ENCODE assay signal across 8 cellular contexts in the genomic region with DNA sequence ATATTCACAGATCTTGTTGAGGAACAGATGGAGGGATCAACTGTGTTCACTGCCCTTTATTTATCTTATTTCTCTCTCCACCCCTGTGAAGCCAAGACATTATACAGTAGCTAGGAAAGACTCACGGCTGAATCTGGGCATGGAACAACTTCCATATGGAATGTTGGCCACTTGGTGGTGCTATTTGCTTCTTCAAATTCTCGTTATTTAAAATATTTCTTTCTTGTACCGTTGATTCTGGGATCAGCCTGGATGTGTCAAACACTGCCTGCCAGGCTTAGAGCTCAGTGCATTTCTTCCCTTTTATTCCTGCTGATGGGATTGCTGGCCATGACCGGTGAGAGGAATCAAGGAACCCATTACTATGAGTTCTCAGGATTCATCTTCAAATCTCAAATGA. TPM values are rescaled to one million over a fixed set of nuclear protein-coding genes. Genes with fewer than 3 reads are reported as not detected.
DNase-seq lines count a peak whose midpoint lies in the region; ATAC-seq and TF ChIP-seq lines count a peak whose summit lies in the region.

No MANE protein-coding gene starts in this region.

- H3K36me3 Mint-ChIP-seq in endothelial cell (ENCODE audit: low read depth, unreplicated experiment) = no peaks in the 10 kb centered on the region
- H3K36me3 Mint-ChIP-seq in stimulated activated effector memory CD8-positive, alpha-beta T cell treated with anti-CD3 and anti-CD28 coated beads, Interleukin-12 subunit alpha, Interleukin-12 subunit beta, amount 100 ng/mL, for 72 hours = no peaks in the 10 kb centered on the region

- H3K9me3 Mint-ChIP-seq in endothelial cell (ENCODE audit: unreplicated experiment) = no peaks in the 10 kb centered on the region
- H3K9me3 Mint-ChIP-seq in stimulated activated effector memory CD8-positive, alpha-beta T cell treated with anti-CD3 and anti-CD28 coated beads, Interleukin-12 subunit alpha, Interleukin-12 subunit beta, amount 100 ng/mL, for 72 hours = no peaks in the 10 kb centered on the region

- no peak overlapping the region for H3K4me3 Mint-ChIP-seq in endothelial cell (ENCODE audit: unreplicated experiment)
- H3K4me3 Mint-ChIP-seq in stimulated activated effector memory CD8-positive, alpha-beta T cell treated with anti-CD3 and anti-CD28 coated beads, Interleukin-12 subunit alpha, Interleukin-12 subunit beta, amount 100 ng/mL, for 72 hours = no peak overlapping the region

- H3F3A ChIP-seq in SK-N-SH (replicated peaks; ENCODE audit: insufficient read depth) = no peaks in the 10 kb centered on the region

- no peak for ATAC-seq in stimulated activated effector memory CD8-positive, alpha-beta T cell treated with anti-CD3 and anti-CD28 coated beads, Interleukin-12 subunit alpha, Interleukin-12 subunit beta, amount 100 ng/mL, for 72 hours

- no peak overlapping the region for H3K18ac ChIP-seq in mesendoderm (ENCODE audit: low read length)

- H4K8ac ChIP-seq in mesendoderm (ENCODE audit: low read depth, low read length) = no peak overlapping the region

- POLR2A ChIA-PET in SK-N-SH (lab: Yijun Ruan, JAX) = no interaction called here

- CTCF ChIA-PET in SK-N-SH (lab: Yijun Ruan, JAX) = interaction anchor here (0.6 to 4.8 kb wide), 81 partner anchors 9 to 1277 kb away, joined by 3 to 53 read pairs (median 4); a partner anchor contains a TSS

- H4K20me1 ChIP-seq in KMS-11 (ENCODE audit: insufficient read depth) = no peaks in the 10 kb centered on the region
- H4K20me1 ChIP-seq in SK-N-SH (ENCODE audit: insufficient read depth) = no peaks in the 10 kb centered on the region

- no peak overlapping the region for H3K23ac ChIP-seq in mesendoderm (ENCODE audit: low read length)

- H3K27me3 ChIP-seq in KMS-11 (ENCODE audit: insufficient read depth, low read depth) (no peaks in the 10 kb centered on the region), SK-N-SH (ENCODE audit: insufficient read depth) (no peaks in the 10 kb centered on the region), mesendoderm (ENCODE audit: insufficient read depth, low read length, poor library complexity) (no peaks in the 10 kb centered on the region)

- no peak overlapping the region for H3K27ac ChIP-seq in KMS-11
- no peak overlapping the region for H3K27ac ChIP-seq in SK-N-SH (ENCODE audit: low read depth in 2 of 2, low read length in 1 of 2)
- H3K27ac ChIP-seq in mesendoderm (ENCODE audit: low read depth, low read length) = no peak overlapping the region

- H3K79me2 ChIP-seq in KMS-11 (ENCODE audit: insufficient read depth, low read depth) (no peaks in the 10 kb centered on the region), SK-N-SH (ENCODE audit: insufficient read depth) (no peaks in the 10 kb centered on the region), mesendoderm (ENCODE audit: control insufficient read depth, insufficient read depth, low read length) (no peaks in the 10 kb centered on the region)

- H3K4ac ChIP-seq in mesendoderm (ENCODE audit: low read depth, low read length) = no peak overlapping the region

- H3K9ac ChIP-seq in KMS-11 = no peak overlapping the region
- no peak overlapping the region for H3K9ac ChIP-seq in SK-N-SH
- H3K9ac ChIP-seq in mesendoderm (ENCODE audit: low read length) = no peak overlapping the region

- H3K36me3 ChIP-seq in KMS-11 (ENCODE audit: insufficient read depth) (no peaks in the 10 kb centered on the region), SK-N-SH (replicated peaks in 1 of 2; ENCODE audit: control insufficient read depth in 1 of 2, insufficient read depth in 2 of 2, low read length in 1 of 2) (no peaks in the 10 kb centered on the region), mesendoderm (ENCODE audit: control insufficient read depth, insufficient read depth, low read length) (no peaks in the 10 kb centered on the region)

- no peak overlapping the region for H2BK120ac ChIP-seq in mesendoderm (ENCODE audit: low read depth, low read length)

- no peaks in the 10 kb centered on the region for H3K79me1 ChIP-seq in mesendoderm (ENCODE audit: low read length)

- H3K27me3 Mint-ChIP-seq in endothelial cell (ENCODE audit: unreplicated experiment) = no peaks in the 10 kb centered on the region

- H3K4me1 ChIP-seq in KMS-11 (ENCODE audit: low read depth, poor library complexity, severe bottlenecking) (no peaks in the 10 kb centered on the region), SK-N-SH (ENCODE audit: control insufficient read depth in 1 of 2, insufficient read depth in 2 of 2, low read depth in 1 of 2, low read length in 1 of 2) (no peaks in the 10 kb centered on the region), mesendoderm (ENCODE audit: control insufficient read depth, low read depth, low read length) (no peaks in the 10 kb centered on the region)

- no peak overlapping the region for H2AK5ac ChIP-seq in mesendoderm (ENCODE audit: low read length)

- H3K4me2 ChIP-seq in KMS-11 = no peak overlapping the region
- H3K4me2 ChIP-seq in SK-N-SH = no peak overlapping the region
- no peak overlapping the region for H3K4me2 ChIP-seq in mesendoderm (ENCODE audit: low read length)

- H3K9me2 ChIP-seq in SK-N-SH = no peaks in the 10 kb centered on the region

- H2BK15ac ChIP-seq in mesendoderm (replicated peaks; ENCODE audit: low read depth) = no peak overlapping the region

- H3K27ac Mint-ChIP-seq in endothelial cell (ENCODE audit: unreplicated experiment) = no peak overlapping the region
- no peak overlapping the region for H3K27ac Mint-ChIP-seq in stimulated activated effector memory CD8-positive, alpha-beta T cell treated with anti-CD3 and anti-CD28 coated beads, Interleukin-12 subunit alpha, Interleukin-12 subunit beta, amount 100 ng/mL, for 72 hours

- TF ChIP-seq RAD21 in SK-N-SH (IDR thresholded peaks at IDR 0.05; ENCODE audit: low read length) = peak; percentile 88

- H3K4me1 Mint-ChIP-seq in endothelial cell (ENCODE audit: unreplicated experiment) = no peaks in the 10 kb centered on the region
- H3K4me1 Mint-ChIP-seq in stimulated activated effector memory CD8-positive, alpha-beta T cell treated with anti-CD3 and anti-CD28 coated beads, Interleukin-12 subunit alpha, Interleukin-12 subunit beta, amount 100 ng/mL, for 72 hours = peaks cover 5% of the 10 kb centered on the region

- H3K4me3 ChIP-seq in KMS-11 (IDR thresholded peaks at IDR 0.05; ENCODE audit: insufficient read depth, low read depth, low read length) = no peak overlapping the region
- H3K4me3 ChIP-seq in SK-N-SH (ENCODE audit: low read depth in 2 of 2, low read length in 1 of 2) = no peak overlapping the region
- no peak overlapping the region for H3K4me3 ChIP-seq in mesendoderm (ENCODE audit: low read length)

- no peaks in the 10 kb centered on the region for H3K9me3 ChIP-seq in SK-N-SH

- H2AFZ ChIP-seq in KMS-11 (ENCODE audit: low read depth) = no peak overlapping the region
- H2AFZ ChIP-seq in SK-N-SH (ENCODE audit: low read depth) = no peak overlapping the region

- no peak overlapping the region for H3K56ac ChIP-seq in mesendoderm (ENCODE audit: low read length)

- no peak overlapping the region for H2BK5ac ChIP-seq in mesendoderm (ENCODE audit: low read length)

- peak; percentile 24 to 32 for DNase-seq in NCI-H2081 (lab: John Stamatoyannopoulos, UW)
- no peak for DNase-seq in NCI-H2081 treated with DMSO at 0.1 percent for 48 hours (lab: John Stamatoyannopoulos, UW)
- DNase-seq in SK-N-SH = peak; percentile 65
- DNase-seq in endothelial cell (ENCODE audit: low spot score) = peak; percentile 52
- peak; percentile 64 for DNase-seq in mesendoderm
- no peak for DNase-seq in stimulated activated effector memory CD8-positive, alpha-beta T cell treated with anti-CD3 and anti-CD28 coated beads, Interleukin-12 subunit alpha, Interleukin-12 subunit beta, amount 100 ng/mL, for 72 hours (ENCODE audit: low spot score in 2 of 2)
- DNase-seq in T-helper 9 cell = no peak

- 2% methylated on average over 4 of the region's 4 CpGs for WGBS in SK-N-SH (ENCODE audit: low lambda C conversion rate)
- WGBS in mesendoderm (ENCODE audit: extremely low coverage, insufficient coverage, low lambda C conversion rate) = no CpG with 5 or more reads among the region's 4 CpGs

- H4K5ac ChIP-seq in mesendoderm (ENCODE audit: low read length) = no peak overlapping the region

- no peak for TF ChIP-seq EP300 in SK-N-SH (IDR thresholded peaks at IDR 0.05; ENCODE audit: borderline replicate concordance in 1 of 2, low read depth in 1 of 2, low read length in 1 of 2)

- TF ChIP-seq CTCF in KMS-11 (conservative IDR thresholded peaks at IDR 0.05; ENCODE audit: low read depth, low read length) (peak; percentile 55), SK-N-SH (IDR thresholded peaks at IDR 0.05) (peak; percentile 69), endothelial cell (IDR thresholded peaks at IDR 0.05; ENCODE audit: unreplicated experiment) (peak; percentile 66)

TF ChIP-seq in SK-N-SH, 30 proteins besides CTCF, POLR2A, EP300 and RAD21:
- TF ChIP-seq GATA2 (CRISPR knock-in tag; IDR thresholded peaks at IDR 0.05) = no peak
- TF ChIP-seq CHD2 (IDR thresholded peaks at IDR 0.05; ENCODE audit: low read length, partially characterized antibody) = no peak
- no peak for TF ChIP-seq SIN3A (IDR thresholded peaks at IDR 0.05; ENCODE audit: borderline replicate concordance, low read depth, low read length)
- TF ChIP-seq SMC3 (IDR thresholded peaks at IDR 0.05; ENCODE audit: low read depth, low read length) = peak; percentile 67; the same call in 1 of the 2 replicates
- TF ChIP-seq FOXM1 (IDR thresholded peaks at IDR 0.05; ENCODE audit: low read depth) = no peak

RNA-seq across cellular contexts. Expression of a gene that starts 17.5 kb away (rescaled TPM):
- polyA plus RNA-seq in SK-N-SH (2012; rRNA removed) = not detected in 2 replicates
- not detected in 2 replicates for polyA plus RNA-seq in SK-N-SH (2012; cell fraction: cytosol; rRNA removed)
- not detected in 2 replicates for polyA plus RNA-seq in SK-N-SH (2012; cell fraction: nucleus; rRNA removed)
- 0.72 TPM for total RNA-seq in endothelial cell (ENCODE audit: unreplicated experiment)
- 1.3 TPM for polyA plus RNA-seq in mesendoderm (2013, experiment 1 of 2)
- polyA plus RNA-seq in mesendoderm (2013, experiment 2 of 2) = 0.97 TPM

RNA-seq across cellular contexts. Expression of a gene that starts 55.7 kb away (rescaled TPM):
- 0.30 and 0.44 TPM in 2 replicates for polyA plus RNA-seq in SK-N-SH (2012; rRNA removed)
- polyA plus RNA-seq in SK-N-SH (2012; cell fraction: cytosol; rRNA removed) = 0.18 and 0.28 TPM in 2 replicates
- 1.5 and 1.7 TPM in 2 replicates for polyA plus RNA-seq in SK-N-SH (2012; cell fraction: nucleus; rRNA removed)
- total RNA-seq in endothelial cell (ENCODE audit: unreplicated experiment) = 1.4 TPM
- polyA plus RNA-seq in mesendoderm (2013, experiment 1 of 2) = 0.10 TPM
- 0.08 TPM for polyA plus RNA-seq in mesendoderm (2013, experiment 2 of 2)

Comparison
In these comparisons a context has a peak if more than half of its experiments do, and no peak if none do; other contexts are left out.
1. DNase-seq: peak in NCI-H2081 (2 of 2), SK-N-SH (single experiment), endothelial cell (single experiment) and mesendoderm (single experiment); none in NCI-H2081 treated with DMSO at 0.1 percent for 48 hours (single experiment), stimulated activated effector memory CD8-positive, alpha-beta T cell treated with anti-CD3 and anti-CD28 coated beads, Interleukin-12 subunit alpha, Interleukin-12 subunit beta, amount 100 ng/mL, for 72 hours (0 of 2) and T-helper 9 cell (single experiment).
2. Peak in every context shown above with its lines, with median percentiles within 50 percentile points of each other: CTCF ChIP-seq.